ENCODE assay signal across 13 cellular contexts in the genomic region with DNA sequence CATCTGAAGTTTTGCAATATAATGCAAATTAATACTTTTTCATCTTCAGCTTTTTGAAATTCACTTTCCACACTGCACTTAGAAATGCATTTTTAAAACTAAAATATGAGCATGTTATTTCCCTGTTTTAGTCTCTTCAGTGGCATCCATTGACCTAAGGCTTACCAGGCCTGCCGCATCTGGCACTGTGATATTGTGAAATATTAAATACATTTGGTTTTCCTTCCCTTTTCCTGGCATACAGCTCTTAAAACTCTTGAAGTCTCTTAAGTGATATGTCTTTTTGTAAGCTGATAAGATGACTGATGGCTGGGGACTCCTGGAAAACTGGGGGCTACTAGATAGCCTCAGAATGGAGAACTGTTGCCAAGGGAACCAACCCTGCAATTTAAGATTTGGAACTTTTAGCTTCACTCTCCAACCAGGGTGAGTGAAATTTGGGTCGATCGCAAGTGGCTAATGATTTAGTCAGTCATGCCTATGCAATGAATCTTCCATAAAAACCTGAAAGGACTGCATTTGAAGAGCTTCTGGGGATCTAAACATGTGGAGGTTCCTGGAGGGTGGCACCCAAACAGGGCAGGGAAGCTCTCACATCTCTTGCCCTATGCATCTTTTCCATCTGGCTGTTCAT.
A peak's percentile ranks its signal among the peaks of the same experiment; 100 is the strongest.
DNase-seq lines count a peak whose midpoint lies in the region; ATAC-seq, FAIRE-seq and TF ChIP-seq lines count a peak whose summit lies in the region.
"Had no signal": no experiment of that assay in that cellular context is flagged by ENCODE, and none has a peak within 500 bp of the region (broad histone marks: within the 10 kb centered on the region; RNA-seq: fewer than 3 reads in every experiment).

No MANE protein-coding gene starts in this region.

- peak overlapping the region; percentile 79 for H3K4me2 ChIP-seq in endothelial cell of umbilical vein (ENCODE audit: insufficient read depth, low read length)

- CTCF ChIA-PET in MCF 10A (lab: Yijun Ruan, JAX): interaction anchor here (0.6 to 1.5 kb wide), 2 partner anchors 62 to 70 kb away, joined by 4 read pairs; no protein-coding TSS in a partner anchor
- CTCF ChIA-PET in endothelial cell of umbilical vein (lab: Charles Lee): interaction anchor here (0.7 to 1.1 kb wide), 3 partner anchors 38 to 187 kb away, joined by 3 to 6 read pairs (median 3); a partner anchor contains a TSS

- H3K4me1 Mint-ChIP-seq in MCF 10A (ENCODE audit: insufficient read depth, unreplicated experiment): peaks cover 17% of the 10 kb centered on the region
- no peaks in the 10 kb centered on the region for H3K4me1 Mint-ChIP-seq in T-helper 17 cell

- intact Hi-C loops in MCF 10A (cut with micrococcal nuclease) (no loop called here), breast epithelium (cut with DNase I; ENCODE audit: low total_unique reads) (no loop called here), endothelial cell of umbilical vein (cut with micrococcal nuclease) (loop anchor here (5.0 kb wide), 1 partner anchor 54 kb away; no protein-coding TSS in a partner anchor), upper lobe of right lung (cut with DNase I) (no loop called here)

- no peaks in the 10 kb centered on the region for H3K9me1 ChIP-seq in endothelial cell of umbilical vein (replicated peaks; ENCODE audit: control insufficient read depth, extremely low read depth, insufficient read depth, low read length)

- DNase-seq in MCF 10A (ENCODE audit: unreplicated experiment) (peak; percentile 36), breast epithelium (ENCODE audit: low spot score in 2 of 2) (no peak), RWPE2 (ENCODE audit: low spot score) (no peak), endothelial cell of umbilical vein (ENCODE audit: low read depth, low spot score) (no peak), upper lobe of right lung (no peak), T-helper 17 cell (no peak), NCI-H2107 (lab: John Stamatoyannopoulos, UW) (no peak)
- DNase-seq: activated CD4-positive, alpha-beta memory T cell treated with anti-CD3 and anti-CD28 coated beads for 36 hours; Calu3; substantia nigra had no signal

- no peaks in the 10 kb centered on the region for H3K79me2 ChIP-seq in endothelial cell of umbilical vein (ENCODE audit: control insufficient read depth, insufficient read depth, low read length)

- no peaks in the 10 kb centered on the region for H4K20me1 ChIP-seq in endothelial cell of umbilical vein (replicated peaks; ENCODE audit: control insufficient read depth, extremely low read depth, insufficient read depth, low read length)

- H3K27ac ChIP-seq in breast epithelium (no peak overlapping the region), RWPE2 (ENCODE audit: poor library complexity, severe bottlenecking) (peak overlapping the region; percentile 93), endothelial cell of umbilical vein (ENCODE audit: insufficient read depth, low read depth, low read length) (peak overlapping the region; percentile 27), upper lobe of right lung (no peak overlapping the region)

- FAIRE-seq in endothelial cell of umbilical vein (lab: Jason Lieb, UNC): peak; percentile 37

- ATAC-seq in RWPE2 (ENCODE audit: low read depth) (peak; percentile 22; the same call in 1 of the 3 replicates), upper lobe of right lung (peak; percentile 43), HG02840 (IDR thresholded peaks at IDR 0.05; ENCODE audit: low FRiP score, unreplicated experiment) (no peak), T-helper 17 cell (no peak)
- ATAC-seq: HCT116 had no signal

- H2AFZ ChIP-seq in endothelial cell of umbilical vein (ENCODE audit: low read depth, low read length): peak overlapping the region; percentile 9

- H3K27me3 Mint-ChIP-seq in MCF 10A (ENCODE audit: insufficient read depth, unreplicated experiment) (no peaks in the 10 kb centered on the region), T-helper 17 cell (no peaks in the 10 kb centered on the region)
- H3K27me3 Mint-ChIP-seq: activated CD4-positive, alpha-beta memory T cell treated with anti-CD3 and anti-CD28 coated beads for 36 hours had no signal

- H3K27me3 ChIP-seq in breast epithelium: no peaks in the 10 kb centered on the region
- no peaks in the 10 kb centered on the region for H3K27me3 ChIP-seq in RWPE2 (ENCODE audit: insufficient read depth, poor library complexity, severe bottlenecking)
- H3K27me3 ChIP-seq in endothelial cell of umbilical vein (ENCODE audit: control insufficient read depth in 2 of 2, insufficient read depth in 2 of 2, low read length in 2 of 2): no peaks in the 10 kb centered on the region
- H3K27me3 ChIP-seq in upper lobe of right lung: no peaks in the 10 kb centered on the region
- H3K27me3 ChIP-seq: ascending aorta had no signal

- no peaks in the 10 kb centered on the region for H3K9me3 ChIP-seq in breast epithelium
- H3K9me3 ChIP-seq in RWPE2 (ENCODE audit: severe bottlenecking): no peaks in the 10 kb centered on the region
- no peaks in the 10 kb centered on the region for H3K9me3 ChIP-seq in endothelial cell of umbilical vein (replicated peaks; ENCODE audit: control insufficient read depth, insufficient read depth, low read length)
- no peaks in the 10 kb centered on the region for H3K9me3 ChIP-seq in upper lobe of right lung
- no peaks in the 10 kb centered on the region for H3K9me3 ChIP-seq in T-helper 17 cell (ENCODE audit: control insufficient read depth, low read length, poor library complexity, severe bottlenecking)
- H3K9me3 ChIP-seq: ascending aorta had no signal

- H3K4me3 Mint-ChIP-seq in MCF 10A (ENCODE audit: unreplicated experiment): no peak overlapping the region
- no peak overlapping the region for H3K4me3 Mint-ChIP-seq in T-helper 17 cell
- H3K4me3 Mint-ChIP-seq: activated CD4-positive, alpha-beta memory T cell treated with anti-CD3 and anti-CD28 coated beads for 36 hours had no signal

- no peaks in the 10 kb centered on the region for H3K36me3 Mint-ChIP-seq in MCF 10A (ENCODE audit: insufficient read depth, unreplicated experiment)
- H3K36me3 Mint-ChIP-seq in T-helper 17 cell (ENCODE audit: low read depth): no peaks in the 10 kb centered on the region
- H3K36me3 Mint-ChIP-seq: activated CD4-positive, alpha-beta memory T cell treated with anti-CD3 and anti-CD28 coated beads for 36 hours had no signal

- peak overlapping the region; percentile 10 for H3K9ac ChIP-seq in endothelial cell of umbilical vein (replicated peaks; ENCODE audit: extremely low read depth, insufficient read depth, low read length)

- POLR2A ChIA-PET in MCF 10A (lab: Yijun Ruan, JAX): interaction anchor here (0.9 to 1.9 kb wide), 3 partner anchors 23 to 33 kb away, joined by 4 read pairs; no protein-coding TSS in a partner anchor
- POLR2A ChIA-PET in endothelial cell of umbilical vein (lab: Charles Lee): no interaction called here

- H3K9me3 Mint-ChIP-seq in MCF 10A (ENCODE audit: unreplicated experiment): no peaks in the 10 kb centered on the region

- TF ChIP-seq CTCF in MCF 10A (IDR thresholded peaks at IDR 0.05; ENCODE audit: unreplicated experiment) (no peak), breast epithelium (IDR thresholded peaks at IDR 0.05) (no peak), RWPE2 (IDR thresholded peaks at IDR 0.05; ENCODE audit: poor library complexity, severe bottlenecking) (no peak), endothelial cell of umbilical vein (IDR thresholded peaks at IDR 0.05; ENCODE audit: extremely low read depth in 1 of 2, insufficient read depth in 1 of 2, low read depth in 1 of 2, low read length in 2 of 2) (no peak), upper lobe of right lung (IDR thresholded peaks at IDR 0.05) (no peak)

- H3K36me3 ChIP-seq in breast epithelium (no peaks in the 10 kb centered on the region), RWPE2 (ENCODE audit: low read depth) (no peaks in the 10 kb centered on the region), endothelial cell of umbilical vein (ENCODE audit: control insufficient read depth in 2 of 2, extremely low read depth in 1 of 2, insufficient read depth in 2 of 2, low read length in 2 of 2) (no peaks in the 10 kb centered on the region), upper lobe of right lung (no peaks in the 10 kb centered on the region)
- H3K36me3 ChIP-seq: ascending aorta had no signal

- dilution Hi-C loops in endothelial cell of umbilical vein (cut with MboI; ENCODE audit: extremely low pct_ligation_motif_present, low sequenced_read_pairs): no loop called here

- H3K4me1 ChIP-seq in breast epithelium: no peaks in the 10 kb centered on the region
- H3K4me1 ChIP-seq in RWPE2 (ENCODE audit: insufficient read depth, poor library complexity, severe bottlenecking): peaks cover 28% of the 10 kb centered on the region
- H3K4me1 ChIP-seq in endothelial cell of umbilical vein (ENCODE audit: control insufficient read depth, extremely low read depth, insufficient read depth, low read length): peaks cover 27% of the 10 kb centered on the region
- peaks cover 7% of the 10 kb centered on the region for H3K4me1 ChIP-seq in upper lobe of right lung

- BruUV-seq in MCF 10A (replicated peaks; lab: Mats Ljungman, UMichigan) (no TSS peak), endothelial cell of umbilical vein (replicated peaks; lab: Mats Ljungman, UMichigan) (no TSS peak)

- TF ChIP-seq POLR2A in breast epithelium (IDR thresholded peaks at IDR 0.05) (no peak), endothelial cell of umbilical vein (IDR thresholded peaks at IDR 0.05; ENCODE audit: low read depth, low read length) (no peak)

- peak overlapping the region; percentile 39 for H3K27ac Mint-ChIP-seq in MCF 10A (ENCODE audit: low read depth, unreplicated experiment)
- no peak overlapping the region for H3K27ac Mint-ChIP-seq in T-helper 17 cell
- H3K27ac Mint-ChIP-seq: activated CD4-positive, alpha-beta memory T cell treated with anti-CD3 and anti-CD28 coated beads for 36 hours had no signal

- no peak overlapping the region for H3K4me3 ChIP-seq in breast epithelium
- no peak overlapping the region for H3K4me3 ChIP-seq in RWPE2 (ENCODE audit: severe bottlenecking)
- H3K4me3 ChIP-seq in endothelial cell of umbilical vein (replicated peaks in 1 of 3; ENCODE audit: insufficient read depth in 1 of 3, low read depth in 1 of 3, low read length in 3 of 3): no peak overlapping the region
- H3K4me3 ChIP-seq in upper lobe of right lung: no peak overlapping the region
- H3K4me3 ChIP-seq: ascending aorta had no signal

TF ChIP-seq in endothelial cell of umbilical vein, 7 proteins besides CTCF, POLR2A, EP300 and RAD21 (continues in another document):
- TF ChIP-seq POLR2AphosphoS5 (IDR thresholded peaks at IDR 0.05; ENCODE audit: insufficient read depth, low read depth, low read length) (no peak), EZH2 (IDR thresholded peaks at IDR 0.05; ENCODE audit: borderline replicate concordance, low read depth, low read length, severe bottlenecking) (no peak), JUN (IDR thresholded peaks at IDR 0.05; ENCODE audit: borderline replicate concordance, insufficient read depth, insufficient read length, low read depth) (no peak), GATA2 (IDR thresholded peaks at IDR 0.05; ENCODE audit: insufficient read depth, insufficient read length, low read depth, low read length) (no peak), MYC (IDR thresholded peaks at IDR 0.05; ENCODE audit: low read depth, low read length) (no peak)
- TF ChIP-seq, protein P1, sequence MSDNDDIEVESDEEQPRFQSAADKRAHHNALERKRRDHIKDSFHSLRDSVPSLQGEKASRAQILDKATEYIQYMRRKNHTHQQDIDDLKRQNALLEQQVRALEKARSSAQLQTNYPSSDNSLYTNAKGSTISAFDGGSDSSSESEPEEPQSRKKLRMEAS (IDR thresholded peaks at IDR 0.05; ENCODE audit: insufficient read depth, insufficient read length): no peak

Comparison
In these comparisons a context has a peak if more than half of its experiments do, and no peak if none do; other contexts are left out.
1. H3K27ac ChIP-seq: peak in RWPE2 (single experiment) and endothelial cell of umbilical vein (single experiment); none in breast epithelium (0 of 2) and upper lobe of right lung (single experiment).
2. ATAC-seq: peak in RWPE2 (single experiment) and upper lobe of right lung (single experiment); none in HG02840 (single experiment) and T-helper 17 cell (single experiment).